8 cellular contexts compared by ENCODE assay signal in genomic region chr16:85735225-85735722, GRCh38. TPM values are rescaled to one million over a fixed set of nuclear protein-coding genes. Genes with fewer than 3 reads are reported as not detected.
A peak's percentile ranks its signal among the peaks of the same experiment; 100 is the strongest.
DNase-seq lines count a peak whose midpoint lies in the region; ATAC-seq and TF ChIP-seq lines count a peak whose summit lies in the region.

No MANE protein-coding gene starts in this region.

- peak; percentile 65 for ATAC-seq in DND-41 (ENCODE audit: insufficient read depth, low read depth)
- peak; percentile 86 for ATAC-seq in GM21619 (IDR thresholded peaks at IDR 0.05; ENCODE audit: unreplicated experiment)

- intact Hi-C loops in dendritic cell treated with granulocyte-macrophage colony-stimulating factor and Interleukin-4, amounts not matched to agents 40 ng/mL and 50 ng/mL, for 4 days (cut with micrococcal nuclease) = no loop called here
- intact Hi-C loops in esophagus squamous epithelium (cut with DNase I) = no loop called here

- H3K27me3 Mint-ChIP-seq in dendritic cell treated with granulocyte-macrophage colony-stimulating factor and Interleukin-4, amounts not matched to agents 40 ng/mL and 50 ng/mL, for 4 days = peaks cover 3% of the 10 kb centered on the region
- H3K27me3 Mint-ChIP-seq in osteocyte (ENCODE audit: unreplicated experiment) = no peaks in the 10 kb centered on the region

- no peak overlapping the region for H3K27ac ChIP-seq in DND-41 (ENCODE audit: low read length)
- H3K27ac ChIP-seq in Peyer's patch = peak overlapping the region in 1 of 4 donors; percentile 72
- no peak overlapping the region for H3K27ac ChIP-seq in esophagus squamous epithelium

- H3K4me2 ChIP-seq in DND-41 (ENCODE audit: insufficient read depth, low read length) = no peak overlapping the region

- H3K36me3 ChIP-seq in DND-41 (ENCODE audit: insufficient read depth, low read length) = no peaks in the 10 kb centered on the region
- no peaks in the 10 kb centered on the region for H3K36me3 ChIP-seq in Peyer's patch
- H3K36me3 ChIP-seq in esophagus squamous epithelium = no peaks in the 10 kb centered on the region

- no peak overlapping the region for H3K9ac ChIP-seq in DND-41 (ENCODE audit: low read depth, low read length)

- H3K4me1 ChIP-seq in DND-41 (ENCODE audit: insufficient read depth, low read length) (no peaks in the 10 kb centered on the region), Peyer's patch (peaks cover 0 to 16% (median 8%) of the 10 kb centered on the region in 4 donors), esophagus squamous epithelium (no peaks in the 10 kb centered on the region)

- H2AFZ ChIP-seq in DND-41 (ENCODE audit: low read depth, low read length) = no peak overlapping the region

- H3K27ac Mint-ChIP-seq in dendritic cell treated with granulocyte-macrophage colony-stimulating factor and Interleukin-4, amounts not matched to agents 40 ng/mL and 50 ng/mL, for 4 days = peak overlapping the region; percentile 46
- H3K27ac Mint-ChIP-seq in osteocyte (ENCODE audit: unreplicated experiment) = no peak overlapping the region

- H3K9me3 ChIP-seq in DND-41 (ENCODE audit: insufficient read depth, low read length, severe bottlenecking) (no peaks in the 10 kb centered on the region), Peyer's patch (no peaks in the 10 kb centered on the region), esophagus squamous epithelium (no peaks in the 10 kb centered on the region)

- H3K4me3 Mint-ChIP-seq in dendritic cell treated with granulocyte-macrophage colony-stimulating factor and Interleukin-4, amounts not matched to agents 40 ng/mL and 50 ng/mL, for 4 days = peak overlapping the region; percentile 59
- H3K4me3 Mint-ChIP-seq in osteocyte (ENCODE audit: unreplicated experiment) = no peak overlapping the region

- no peak overlapping the region for H3K4me3 ChIP-seq in DND-41 (ENCODE audit: low read depth in 1 of 2, low read length in 2 of 2)
- H3K4me3 ChIP-seq in Peyer's patch = peak overlapping the region in 1 of 4 donors; percentile 22
- no peak overlapping the region for H3K4me3 ChIP-seq in esophagus squamous epithelium

- H3K79me2 ChIP-seq in DND-41 (ENCODE audit: insufficient read depth, low read length) = no peaks in the 10 kb centered on the region

- H3K4me1 Mint-ChIP-seq in dendritic cell treated with granulocyte-macrophage colony-stimulating factor and Interleukin-4, amounts not matched to agents 40 ng/mL and 50 ng/mL, for 4 days (ENCODE audit: low read depth) = peaks cover 64% of the 10 kb centered on the region
- peaks cover 5% of the 10 kb centered on the region for H3K4me1 Mint-ChIP-seq in osteocyte (ENCODE audit: unreplicated experiment)

- no peaks in the 10 kb centered on the region for H3K9me3 Mint-ChIP-seq in dendritic cell treated with granulocyte-macrophage colony-stimulating factor and Interleukin-4, amounts not matched to agents 40 ng/mL and 50 ng/mL, for 4 days
- no peaks in the 10 kb centered on the region for H3K9me3 Mint-ChIP-seq in osteocyte (ENCODE audit: unreplicated experiment)

- no peaks in the 10 kb centered on the region for H4K20me1 ChIP-seq in DND-41 (ENCODE audit: insufficient read depth, low read length)

- TF ChIP-seq POLR2A in Peyer's patch (IDR thresholded peaks at IDR 0.05) = no peak
- no peak for TF ChIP-seq POLR2A in esophagus squamous epithelium (IDR thresholded peaks at IDR 0.05)

- 73% methylated on average over 9 of the region's 16 CpGs; no CpG with 5 or more reads in 1 of the 2 donors for WGBS in esophagus squamous epithelium, 2 donors

- DNase-seq in DND-41 = peak; percentile 41
- DNase-seq in Peyer's patch = peak in 2 of 3 donors; percentile 90
- DNase-seq in NCI-H526 (lab: John Stamatoyannopoulos, UW) = no peak
- no peak for DNase-seq in esophagus squamous epithelium (lab: John Stamatoyannopoulos, UW)
- no peak for DNase-seq in NCI-H2029 (lab: John Stamatoyannopoulos, UW)
- no peak for DNase-seq in osteocyte (ENCODE audit: extremely low spot score, unreplicated experiment)

- no peaks in the 10 kb centered on the region for H3K27me3 ChIP-seq in DND-41 (ENCODE audit: insufficient read depth, low read length, poor library complexity)
- H3K27me3 ChIP-seq in Peyer's patch = no peaks in the 10 kb centered on the region
- H3K27me3 ChIP-seq in esophagus squamous epithelium = no peaks in the 10 kb centered on the region

- H3K36me3 Mint-ChIP-seq in dendritic cell treated with granulocyte-macrophage colony-stimulating factor and Interleukin-4, amounts not matched to agents 40 ng/mL and 50 ng/mL, for 4 days (ENCODE audit: low read depth) = no peaks in the 10 kb centered on the region
- no peaks in the 10 kb centered on the region for H3K36me3 Mint-ChIP-seq in osteocyte (ENCODE audit: unreplicated experiment)

- TF ChIP-seq CTCF in DND-41 (IDR thresholded peaks at IDR 0.05; ENCODE audit: borderline replicate concordance, extremely low read depth, low read length, poor library complexity, severe bottlenecking) (no peak), Peyer's patch (IDR thresholded peaks at IDR 0.05) (no peak), esophagus squamous epithelium (IDR thresholded peaks at IDR 0.05) (no peak), osteocyte (IDR thresholded peaks at IDR 0.05) (no peak)

RNA-seq across cellular contexts. Expression of gene C16orf74, which starts 15.6 kb away (rescaled TPM):
- total RNA-seq in Peyer's patch (1 to 10 TPM in 2 of 4 donors, not detected in 2; 2.5 to 6.6 TPM), esophagus squamous epithelium (10 to 100 TPM in 1 of 4 donors, 1 to 10 TPM in 3; 3.8 to 24.8 (median 6.4) TPM), osteocyte (2.1 and 2.4 TPM in 2 replicates)

RNA-seq across cellular contexts. Expression of gene GINS2, which starts 46.5 kb away (rescaled TPM):
- total RNA-seq in Peyer's patch = 10 to 100 TPM in 1 of 4 donors, 1 to 10 TPM in 3; 2.9 to 10.7 (median 5.2) TPM
- total RNA-seq in esophagus squamous epithelium = 10 to 100 TPM in 1 of 4 donors, 1 to 10 TPM in 3; 2.5 to 12.6 (median 6.7) TPM
- 4.2 and 5.7 TPM in 2 replicates for total RNA-seq in osteocyte

Comparison
In these comparisons a context has a peak if more than half of its experiments do, and no peak if none do; other contexts are left out.
1. DNase-seq: peak in DND-41 (single experiment) and Peyer's patch (2 of 3); none in NCI-H526 (0 of 2), esophagus squamous epithelium (single experiment), NCI-H2029 (single experiment) and osteocyte (single experiment).